ENCODE assay signal across 8 cellular contexts in the genomic region with DNA sequence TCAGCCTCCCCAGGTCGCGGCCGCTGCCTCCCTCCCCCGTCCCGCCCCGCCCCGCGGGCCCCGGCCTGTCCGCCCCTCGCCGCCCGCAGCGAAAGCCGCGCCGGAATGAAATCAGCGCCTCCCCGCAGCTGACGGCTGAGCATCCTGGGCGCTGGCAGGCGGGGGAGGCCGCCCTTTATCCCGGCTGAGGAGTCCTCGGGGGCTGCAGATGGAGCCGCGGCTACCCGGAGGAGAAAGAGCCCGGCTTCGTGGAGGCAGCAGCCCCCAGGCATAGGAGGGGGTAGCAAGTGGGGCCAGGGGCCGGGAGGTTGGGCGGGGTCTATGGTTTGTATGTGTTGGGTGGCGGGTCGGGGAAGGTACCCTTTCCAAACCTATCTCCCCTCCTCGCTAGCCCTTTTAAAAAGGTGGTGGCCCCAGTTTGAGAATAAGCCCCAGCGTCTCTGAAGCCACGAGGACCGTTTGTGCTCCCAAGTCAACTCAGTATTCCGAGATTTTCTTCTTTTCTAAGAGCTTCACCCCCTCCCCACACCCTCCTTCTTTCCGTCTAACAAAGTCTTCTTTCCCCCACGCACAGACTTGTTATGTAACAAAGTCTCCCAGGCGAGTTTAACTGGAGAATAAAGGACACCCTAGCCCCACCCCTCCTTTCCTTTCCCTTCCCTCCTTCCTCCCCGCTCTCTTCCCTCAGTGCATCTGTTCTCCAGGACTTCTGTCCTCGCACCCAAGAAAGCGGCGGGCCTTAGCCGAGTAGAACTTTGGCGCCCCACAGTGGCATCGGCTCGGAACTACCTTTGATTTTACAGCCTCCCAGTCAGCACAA. TPM values are rescaled to one million over a fixed set of nuclear protein-coding genes. Genes with fewer than 3 reads are reported as not detected.
DNase-seq lines count a peak whose midpoint lies in the region; ATAC-seq and TF ChIP-seq lines count a peak whose summit lies in the region.

No MANE protein-coding gene starts in this region.

- H3K27me3 ChIP-seq in IMR-90 (ENCODE audit: control insufficient read depth, insufficient read depth, low read length): peaks cover 82% of the 10 kb centered on the region

- BruUV-seq in IMR-90 (replicated peaks; lab: Mats Ljungman, UMichigan) (no TSS peak), OCI-LY7 (replicated peaks; lab: Mats Ljungman, UMichigan) (no TSS peak)

- no peak overlapping the region for H4K8ac ChIP-seq in IMR-90 (ENCODE audit: low read depth in 2 of 2, low read length in 2 of 2)

- peak; percentile 87 for DNase-seq in DMS53 (lab: John Stamatoyannopoulos, UW)
- DNase-seq in IMR-90: peak; percentile 78
- peak; percentile 68 for DNase-seq in OCI-LY7 (ENCODE audit: low spot score)
- DNase-seq in activated T-cell treated with anti-CD3 and anti-CD28 coated beads, Interleukin-2, amount 50 U/mL, for 4 hours: peak; percentile 55
- peak; percentile 68 for DNase-seq in fibroblast of gingiva (ENCODE audit: low read depth)
- DNase-seq in natural killer cell: peak; percentile 36
- peak; percentile 97 for DNase-seq in superior temporal gyrus (ENCODE audit: extremely low spot score)

- ATAC-seq in GM21528 (IDR thresholded peaks at IDR 0.05; ENCODE audit: low FRiP score, unreplicated experiment) (peak; percentile 57), IMR-90 (ENCODE audit: low read depth) (peak; percentile 92), natural killer cell (peak; percentile 74 to 80 (median 79))
- ATAC-seq in activated T-cell treated with anti-CD3 and anti-CD28 coated beads, Interleukin-2, amount 50 U/mL, for 4 hours: peak; percentile 67 to 69

- H3K9me3 Mint-ChIP-seq in activated T-cell treated with anti-CD3 and anti-CD28 coated beads, Interleukin-2, amount 50 U/mL, for 4 hours: no peaks in the 10 kb centered on the region
- no peaks in the 10 kb centered on the region for H3K9me3 Mint-ChIP-seq in natural killer cell

- H3K4ac ChIP-seq in IMR-90 (ENCODE audit: low read depth, low read length): no peak overlapping the region

- no peak overlapping the region for H2BK5ac ChIP-seq in IMR-90 (ENCODE audit: low read depth, low read length, poor library complexity, severe bottlenecking)

- H3K79me2 ChIP-seq in OCI-LY7 (ENCODE audit: insufficient read depth, low read depth, low read length): no peaks in the 10 kb centered on the region

- H4K5ac ChIP-seq in IMR-90 (ENCODE audit: low read depth, low read length): no peak overlapping the region

- no peak overlapping the region for H2AK9ac ChIP-seq in IMR-90 (replicated peaks; ENCODE audit: low read depth, low read length, poor library complexity)

- H3K9me3 ChIP-seq in IMR-90 (ENCODE audit: control insufficient read depth, insufficient read depth, low read length) (no peaks in the 10 kb centered on the region), OCI-LY7 (ENCODE audit: low read length) (no peaks in the 10 kb centered on the region)

- H3K27ac ChIP-seq in IMR-90 (ENCODE audit: insufficient read depth, low read length) (no peak overlapping the region), OCI-LY7 (ENCODE audit: low read depth, low read length, poor library complexity, severe bottlenecking) (no peak overlapping the region)

- H3K27ac Mint-ChIP-seq in natural killer cell: no peak overlapping the region

- no peak overlapping the region for H2BK120ac ChIP-seq in IMR-90 (ENCODE audit: low read depth, low read length)

- H4K20me1 ChIP-seq in IMR-90 (ENCODE audit: insufficient read depth, low read length): no peaks in the 10 kb centered on the region
- no peaks in the 10 kb centered on the region for H4K20me1 ChIP-seq in OCI-LY7 (ENCODE audit: insufficient read depth, low read length)

- H3K27me3 Mint-ChIP-seq in activated T-cell treated with anti-CD3 and anti-CD28 coated beads, Interleukin-2, amount 50 U/mL, for 4 hours (ENCODE audit: low read depth): peaks cover 81% of the 10 kb centered on the region
- H3K27me3 Mint-ChIP-seq in natural killer cell (ENCODE audit: low read depth in 2 of 2): peaks cover 75 to 85% of the 10 kb centered on the region in 2 donors

- H3K36me3 ChIP-seq in IMR-90 (ENCODE audit: control insufficient read depth, insufficient read depth, low read length): no peaks in the 10 kb centered on the region
- no peaks in the 10 kb centered on the region for H3K36me3 ChIP-seq in OCI-LY7 (ENCODE audit: insufficient read depth, low read length)

- H4K91ac ChIP-seq in IMR-90 (ENCODE audit: insufficient read depth, low read depth, low read length): no peak overlapping the region

- 0% methylated on average over 11 of the region's 50 CpGs; no CpG with 5 or more reads in 1 of the 2 experiments for WGBS in IMR-90 (ENCODE audit: extremely low coverage in 2 of 2, insufficient read length in 1 of 2), 2 experiments

- H2BK20ac ChIP-seq in IMR-90 (ENCODE audit: low read depth, low read length): no peak overlapping the region

- H3K4me1 ChIP-seq in IMR-90 (ENCODE audit: control insufficient read depth, insufficient read depth, low read length): peaks cover 6% of the 10 kb centered on the region; the same call in 1 of the 2 replicates
- H3K4me1 ChIP-seq in OCI-LY7 (ENCODE audit: insufficient read depth, low read length, poor library complexity, severe bottlenecking): peaks cover 6% of the 10 kb centered on the region

- in situ Hi-C loops in IMR-90 (cut with MboI; ENCODE audit: low sequenced_read_pairs): loop anchor here (10.0 kb wide), 1 partner anchor 1351 kb away; no protein-coding TSS in a partner anchor

- peak overlapping the region; percentile 56 for H3K4me3 Mint-ChIP-seq in activated T-cell treated with anti-CD3 and anti-CD28 coated beads, Interleukin-2, amount 50 U/mL, for 4 hours
- peak overlapping the region; percentile 74 for H3K4me3 Mint-ChIP-seq in natural killer cell

- H3K56ac ChIP-seq in IMR-90 (ENCODE audit: extremely low read depth, insufficient read depth, low read length): no peak overlapping the region

- no peak overlapping the region for H3K18ac ChIP-seq in IMR-90 (ENCODE audit: low read depth, low read length)

- TF ChIP-seq CTCF in IMR-90 (conservative IDR thresholded peaks at IDR 0.05; ENCODE audit: low read depth, low read length) (peak; percentile 94), OCI-LY7 (conservative IDR thresholded peaks at IDR 0.05; ENCODE audit: low read length) (peak; percentile 91), natural killer cell (IDR thresholded peaks at IDR 0.05) (peak; percentile 71)

- H2BK15ac ChIP-seq in IMR-90 (ENCODE audit: low read depth, low read length): no peak overlapping the region

- TF ChIP-seq RAD21 in IMR-90 (IDR thresholded peaks at IDR 0.05; ENCODE audit: low read length): peak; percentile 93

- intact Hi-C loops in IMR-90 (cut with micrococcal nuclease): loop anchor here (1.0 to 2.0 kb wide), 7 partner anchors 274 to 1777 kb away; no protein-coding TSS in a partner anchor
- intact Hi-C loops in OCI-LY7 (cut with micrococcal nuclease; ENCODE audit: unreplicated experiment): loop anchor here (2.0 kb wide), 1 partner anchor 1349 kb away; no protein-coding TSS in a partner anchor
- intact Hi-C loops in natural killer cell (cut with micrococcal nuclease): loop anchor here (10.0 kb wide), 1 partner anchor 89 kb away; no protein-coding TSS in a partner anchor

- no peak overlapping the region for H3K9ac ChIP-seq in IMR-90 (ENCODE audit: low read depth, low read length)

- no peak; the same call in 1 of the 2 replicates for TF ChIP-seq POLR2A in IMR-90 (IDR thresholded peaks at IDR 0.05; ENCODE audit: low read depth, low read length)

- CTCF ChIA-PET in IMR-90 (lab: Yijun Ruan, JAX): no interaction called here
- CTCF ChIA-PET in OCI-LY7 (lab: Charles Lee; ENCODE audit: unreplicated experiment): no interaction called here

- H3K4me1 Mint-ChIP-seq in activated T-cell treated with anti-CD3 and anti-CD28 coated beads, Interleukin-2, amount 50 U/mL, for 4 hours (ENCODE audit: low read depth): peaks cover 22% of the 10 kb centered on the region
- peaks cover 14 to 23% of the 10 kb centered on the region in 2 donors for H3K4me1 Mint-ChIP-seq in natural killer cell

- H2AK5ac ChIP-seq in IMR-90 (ENCODE audit: low read depth, low read length): no peak overlapping the region

- H3K79me1 ChIP-seq in IMR-90 (ENCODE audit: low read depth in 1 of 2, low read length in 2 of 2): no peaks in the 10 kb centered on the region

- dilution Hi-C loops in IMR-90 (cut with HindIII; ENCODE audit: low sequenced_read_pairs, unreplicated experiment): no loop called here

- peak overlapping the region; percentile 71 for H2AFZ ChIP-seq in IMR-90 (replicated peaks; ENCODE audit: low read length, poor library complexity)
- no peak overlapping the region for H2AFZ ChIP-seq in OCI-LY7 (ENCODE audit: low read length)

- no peak overlapping the region for H3K4me3 ChIP-seq in IMR-90 (ENCODE audit: insufficient read depth, low read depth, low read length)
- peak overlapping the region; percentile 21 for H3K4me3 ChIP-seq in OCI-LY7 (ENCODE audit: low read depth, low read length, poor library complexity, severe bottlenecking)

- POLR2A ChIA-PET in IMR-90 (lab: Charles Lee; ENCODE audit: unreplicated experiment) (no interaction called here), OCI-LY7 (lab: Charles Lee) (no interaction called here)

- H3K9me1 ChIP-seq in IMR-90 (ENCODE audit: insufficient read depth, low read length): no peaks in the 10 kb centered on the region

- no peak overlapping the region for H3K23ac ChIP-seq in IMR-90 (ENCODE audit: low read depth, low read length)

- H3K9me2 ChIP-seq in OCI-LY7 (ENCODE audit: insufficient read depth, low read length): no peaks in the 10 kb centered on the region

- no peak overlapping the region for H3K14ac ChIP-seq in IMR-90 (replicated peaks; ENCODE audit: low read depth, low read length)

- H3K4me2 ChIP-seq in IMR-90 (ENCODE audit: low read depth, low read length) (peak overlapping the region; percentile 5; the same call in 1 of the 2 replicates), OCI-LY7 (ENCODE audit: low read length) (peak overlapping the region; percentile 48)

- no peaks in the 10 kb centered on the region for H3K36me3 Mint-ChIP-seq in activated T-cell treated with anti-CD3 and anti-CD28 coated beads, Interleukin-2, amount 50 U/mL, for 4 hours (ENCODE audit: insufficient read depth)
- H3K36me3 Mint-ChIP-seq in natural killer cell: peaks cover 5% of the 10 kb centered on the region

TF ChIP-seq in IMR-90, 13 proteins besides CTCF, POLR2A, EP300 and RAD21 (continues in another document):
- no peak for TF ChIP-seq MXI1 (IDR thresholded peaks at IDR 0.05; ENCODE audit: borderline replicate concordance, low read depth, low read length)
- TF ChIP-seq NFE2L2 (IDR thresholded peaks at IDR 0.05; ENCODE audit: low read depth, low read length): no peak
- TF ChIP-seq MAFK (IDR thresholded peaks at IDR 0.05; ENCODE audit: low read depth, low read length): peak; percentile 37; the same call in 1 of the 2 replicates
- no peak for TF ChIP-seq RCOR1 (IDR thresholded peaks at IDR 0.05; ENCODE audit: insufficient replicate concordance, low read length)
- no peak for TF ChIP-seq FOS (IDR thresholded peaks at IDR 0.05; ENCODE audit: low read depth, low read length)

RNA-seq across cellular contexts. Expression of gene POU3F2, which starts 11.0 kb away (rescaled TPM):
- total RNA-seq in IMR-90 (2012; rRNA removed) (not detected in 2 replicates), OCI-LY7 (2022) (not detected in 2 replicates), natural killer cell (not detected)
- not detected in 2 replicates for polyA plus RNA-seq in IMR-90 (2012; rRNA removed)
- not detected in 2 replicates for polyA plus RNA-seq in IMR-90 (2012; cell fraction: cytosol; rRNA removed)
- not detected in 2 replicates for polyA plus RNA-seq in IMR-90 (2012; cell fraction: nucleus; rRNA removed; ENCODE audit: low replicate concordance)
- total RNA-seq in OCI-LY7 (2014; rRNA removed; shearing (Covaris generic)): not detected in 2 replicates
- not detected for total RNA-seq in activated T-cell treated with anti-CD3 and anti-CD28 coated beads, Interleukin-2, amount 50 U/mL, for 4 hours

Comparison
In these comparisons a context has a peak if more than half of its experiments do, and no peak if none do; other contexts are left out.
1. DNase-seq: peak in every context shown above with its lines; median percentile 97 in superior temporal gyrus; 87 in DMS53; 78 in IMR-90; 68 in OCI-LY7; 68 in fibroblast of gingiva; 55 in activated T-cell treated with anti-CD3 and anti-CD28 coated beads, Interleukin-2, amount 50 U/mL, for 4 hours; 36 in natural killer cell.